Comparison of ENCODE assay signal across 8 cellular contexts in genomic region chr6:1624848-1625341, GRCh38.
A peak's percentile ranks its signal among the peaks of the same experiment; 100 is the strongest.
DNase-seq lines count a peak whose midpoint lies in the region; ATAC-seq and TF ChIP-seq lines count a peak whose summit lies in the region.

No MANE protein-coding gene starts in this region.

- peak overlapping the region; percentile 65 for H3K4me3 ChIP-seq in GM12865 (ENCODE audit: low read depth, low read length)

- POLR2A ChIA-PET in RWPE1 (lab: Yijun Ruan, JAX; ENCODE audit: low non-redundant PET), result interaction anchor here (0.6 kb wide), 2 partner anchors 9 to 114 kb away, joined by 4 to 11 read pairs; no protein-coding TSS in a partner anchor

- peak overlapping the region; percentile 44 to 83 (median 68) for H3K27ac Mint-ChIP-seq in nephron

- H3K9me3 Mint-ChIP-seq in nephron, result no peaks in the 10 kb centered on the region

- peaks cover 90% of the 10 kb centered on the region for H3K27me3 Mint-ChIP-seq in nephron (ENCODE audit: low read depth)

- CTCF ChIA-PET in RWPE1 (lab: Yijun Ruan, JAX), result interaction anchor here (0.5 to 1.0 kb wide), 2 partner anchors 66 to 86 kb away, joined by 4 to 5 read pairs; no protein-coding TSS in a partner anchor

- TF ChIP-seq CTCF in GM12865 (IDR thresholded peaks at IDR 0.05; ENCODE audit: insufficient read depth, low read depth, low read length, missing control alignments), result no peak
- TF ChIP-seq CTCF in RWPE1 (conservative IDR thresholded peaks at IDR 0.05; ENCODE audit: low read depth), result no peak
- TF ChIP-seq CTCF in nephron (IDR thresholded peaks at IDR 0.05; ENCODE audit: unreplicated experiment in 3 of 3), result no peak

- H3K4me3 Mint-ChIP-seq in nephron, result peak overlapping the region; percentile 81 to 90 (median 87)

- no peaks in the 10 kb centered on the region for H3K36me3 Mint-ChIP-seq in nephron (ENCODE audit: low read depth)

- no peak for DNase-seq in GM12865 (ENCODE audit: low read depth)
- no peak for DNase-seq in RWPE1 (ENCODE audit: low spot score)
- peak; percentile 24 for DNase-seq in fibroblast of gingiva (ENCODE audit: low read depth)
- no peak for DNase-seq in SKM-1 treated with dmso at 0.1 percent for 144 hours (lab: John Stamatoyannopoulos, UW; ENCODE audit: unreplicated experiment)

- ATAC-seq in HG03025 (IDR thresholded peaks at IDR 0.05; ENCODE audit: low FRiP score, unreplicated experiment) (no peak), GM19351 (IDR thresholded peaks at IDR 0.05; ENCODE audit: unreplicated experiment) (no peak)
- ATAC-seq in activated CD4-positive, CD25-positive, alpha-beta regulatory T cell treated with anti-CD3 and anti-CD28 coated beads, Interleukin-2, amount 50 U/mL, for 24 hours, result no peak

- H3K4me1 Mint-ChIP-seq in nephron, result peaks cover 47% of the 10 kb centered on the region

- 0 out of 2 replicates have a peak overlapping the region, but pooled peaks have one; percentile 9 for H3K27ac ChIP-seq in RWPE1
